Comparison of ENCODE assay signal across 8 cellular contexts in the genomic region with DNA sequence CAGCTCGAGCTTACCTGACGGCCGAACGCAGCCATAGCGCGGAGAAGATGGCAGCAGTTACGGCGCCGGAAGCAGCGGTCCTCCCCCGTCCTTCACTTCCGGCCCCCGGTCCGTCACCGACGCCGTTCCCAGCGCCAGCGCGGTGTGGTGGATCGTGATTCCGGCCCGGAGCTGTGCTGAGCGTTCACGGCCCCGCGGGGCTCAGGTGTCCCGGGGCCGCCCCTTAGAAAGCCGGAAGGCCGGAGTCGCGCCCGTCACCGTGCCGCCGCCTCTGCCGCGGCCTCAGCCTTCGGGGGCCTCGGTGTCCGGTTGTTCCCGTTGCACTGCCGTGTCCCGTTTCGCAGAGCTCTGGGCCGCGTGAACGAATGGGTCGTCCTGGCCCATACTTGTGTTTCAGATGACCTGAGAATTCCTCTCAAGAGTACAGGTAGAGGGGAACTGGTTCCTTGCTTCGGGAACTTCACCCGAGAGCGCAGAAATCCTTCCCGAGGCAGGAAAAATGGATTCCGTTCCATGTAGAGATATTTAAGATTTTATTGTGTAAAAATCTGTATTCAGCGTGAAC. TPM values are rescaled to one million over a fixed set of nuclear protein-coding genes. Genes with fewer than 3 reads are reported as not detected.
DNase-seq lines count a peak whose midpoint lies in the region; ATAC-seq, FAIRE-seq and TF ChIP-seq lines count a peak whose summit lies in the region.

A gene with protein sequence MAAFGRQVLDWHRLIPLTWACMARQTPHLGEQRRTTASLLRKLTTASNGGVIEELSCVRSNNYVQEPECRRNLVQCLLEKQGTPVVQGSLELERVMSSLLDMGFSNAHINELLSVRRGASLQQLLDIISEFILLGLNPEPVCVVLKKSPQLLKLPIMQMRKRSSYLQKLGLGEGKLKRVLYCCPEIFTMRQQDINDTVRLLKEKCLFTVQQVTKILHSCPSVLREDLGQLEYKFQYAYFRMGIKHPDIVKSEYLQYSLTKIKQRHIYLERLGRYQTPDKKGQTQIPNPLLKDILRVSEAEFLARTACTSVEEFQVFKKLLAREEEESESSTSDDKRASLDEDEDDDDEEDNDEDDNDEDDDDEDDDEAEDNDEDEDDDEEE (minus strand): TSS at position 49 of the 565 bp plus-strand sequence. CDS start 14 bp downstream, at position 35.

- H3K27ac ChIP-seq in kidney (ENCODE audit: low read depth in 2 of 2, low read length in 2 of 2): peak within 1 kb of the TSS; percentile 85 to 91

- H3K9me3 ChIP-seq in kidney (ENCODE audit: control insufficient read depth in 1 of 2, low read length in 2 of 2): no peaks in the 10 kb centered on the region

- ATAC-seq in GM18909 (IDR thresholded peaks at IDR 0.05; ENCODE audit: poor library complexity, unreplicated experiment) (peak; percentile 92), HG03175 (IDR thresholded peaks at IDR 0.05; ENCODE audit: unreplicated experiment) (peak; percentile 92)

- FAIRE-seq in kidney (lab: Jason Lieb, UNC): no peak

- TF ChIP-seq CTCF in AG09309 (IDR thresholded peaks at IDR 0.05; ENCODE audit: control insufficient read depth, insufficient read depth, low read depth, low read length, missing control alignments) (no peak), kidney (IDR thresholded peaks at IDR 0.05; ENCODE audit: borderline replicate concordance, extremely low read depth, insufficient read depth) (no peak)

- peaks cover 7 to 8% of the 10 kb centered on the region in 2 donors for H3K4me1 ChIP-seq in kidney (ENCODE audit: control insufficient read depth in 1 of 2, insufficient read depth in 1 of 2, low read depth in 1 of 2, low read length in 2 of 2)

- H3K9ac ChIP-seq in kidney (ENCODE audit: low read length in 2 of 2): peak within 1 kb of the TSS; percentile 90 to 96

- peak within 1 kb of the TSS; percentile 76 for H3K4me3 ChIP-seq in AG09309 (ENCODE audit: control insufficient read depth, low read depth, low read length)
- peak within 1 kb of the TSS; percentile 94 to 96 for H3K4me3 ChIP-seq in kidney (ENCODE audit: low read length in 2 of 2)

- DNase-seq in AG09309 (ENCODE audit: low read depth): peak; percentile 10
- peak; percentile 87 for DNase-seq in NCI-H226
- peak; percentile 78 to 84 for DNase-seq in activated CD4-positive, alpha-beta T cell treated with anti-CD3 and anti-CD28 coated beads for 24 hours (ENCODE audit: low read depth in 2 of 2)
- DNase-seq in cerebellum (ENCODE audit: low spot score): peak; percentile 87
- DNase-seq in kidney: peak; percentile 96
- peak; percentile 93 for DNase-seq in stimulated activated CD4-positive, alpha-beta T cell treated with anti-CD3 and anti-CD28 coated beads, Interleukin-15, amount 100 ng/mL, for 24 hours

- peaks cover 7 to 18% of the 10 kb centered on the region in 2 donors for H3K36me3 ChIP-seq in kidney (ENCODE audit: control insufficient read depth in 1 of 2, insufficient read depth in 2 of 2, low read length in 2 of 2)

- intact Hi-C loops in kidney (cut with DNase I): no loop called here

RNA-seq across cellular contexts. Expression of the gene that starts here (rescaled TPM):
- 64.7 TPM for total RNA-seq in cerebellum
- total RNA-seq in kidney: 41.5 TPM
- 24.3 TPM for polyA plus RNA-seq in kidney (ENCODE audit: insufficient read depth, low read depth, low replicate concordance)

Comparison
In these comparisons a context has a peak if more than half of its experiments do, and no peak if none do; other contexts are left out.
1. Peak in every context shown above with its lines: DNase-seq, ATAC-seq, H3K4me3 ChIP-seq and H3K27ac ChIP-seq.
2. DNase-seq: peak in every context shown above with its lines; median percentile 96 in kidney; 93 in stimulated activated CD4-positive, alpha-beta T cell treated with anti-CD3 and anti-CD28 coated beads, Interleukin-15, amount 100 ng/mL, for 24 hours; 87 in NCI-H226; 87 in cerebellum; 81 in activated CD4-positive, alpha-beta T cell treated with anti-CD3 and anti-CD28 coated beads for 24 hours; 10 in AG09309.